Comparison of ENCODE assay signal across 8 cellular contexts in the genomic region with DNA sequence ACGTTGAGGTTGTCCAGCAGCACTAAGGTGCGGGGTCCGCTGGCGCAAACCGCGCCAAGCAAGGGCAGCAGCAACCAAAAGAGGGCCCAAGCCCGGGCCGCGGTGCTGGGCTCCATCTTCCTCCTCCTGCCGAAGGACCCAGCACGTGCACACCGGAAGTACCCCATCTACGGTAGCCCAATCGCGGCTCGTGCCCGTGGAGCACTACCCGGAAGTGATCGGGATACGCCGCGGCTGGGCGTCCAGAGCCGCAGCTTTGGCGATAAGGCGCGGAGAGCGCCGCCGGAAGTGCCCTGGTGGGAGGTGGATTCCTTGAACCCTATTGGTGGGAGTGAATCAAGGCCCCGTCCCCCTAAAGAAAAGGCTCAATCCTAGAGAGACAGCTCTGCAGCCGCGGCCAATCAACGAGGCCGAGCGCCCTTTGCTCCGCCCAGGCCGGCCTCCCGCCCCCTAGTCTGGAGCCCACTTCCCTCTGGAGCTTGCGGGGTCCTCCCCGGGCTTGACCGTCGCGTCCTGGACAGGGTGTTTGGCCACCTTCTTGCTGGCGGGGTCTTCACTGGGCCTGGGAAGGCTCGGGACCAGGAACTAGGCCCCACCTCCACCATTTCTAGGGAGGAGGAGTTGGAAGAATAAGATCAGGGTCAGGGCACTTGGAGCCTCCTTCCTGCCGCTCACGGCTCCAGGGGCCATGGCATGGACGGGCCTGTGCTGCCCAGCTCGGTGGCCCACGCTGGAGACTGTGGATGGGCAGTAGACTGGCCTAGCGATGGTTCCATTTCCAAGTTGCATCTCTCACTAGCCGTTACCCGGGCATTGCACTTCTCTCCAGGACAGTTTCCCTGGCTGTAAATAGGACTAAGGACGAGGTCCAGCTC. TPM values are rescaled to one million over a fixed set of nuclear protein-coding genes. Genes with fewer than 3 reads are reported as not detected.
DNase-seq lines count a peak whose midpoint lies in the region; ATAC-seq and TF ChIP-seq lines count a peak whose summit lies in the region.

Gene DDOST, minus strand, starts transcription at position 135 of the 875 bp plus-strand sequence. Its CDS starts 19 bp downstream, at position 116.

- H3K79me2 ChIP-seq in PC-3 (ENCODE audit: low read length): peaks cover 47% of the 10 kb centered on the region

- TF ChIP-seq CTCF in PC-3 (conservative IDR thresholded peaks at IDR 0.05; ENCODE audit: low read depth, low read length) (peak; percentile 39; the same call in 1 of the 2 replicates), epithelial cell of proximal tubule (conservative IDR thresholded peaks at IDR 0.05; ENCODE audit: low read depth, low read length) (peak; percentile 44)

- intact Hi-C loops in PC-3 (cut with micrococcal nuclease): loop anchor here (5.0 kb wide), 1 partner anchor 126 kb away; the partner anchor contains the start of gene HP1BP3

- no peaks in the 10 kb centered on the region for H4K20me1 ChIP-seq in PC-3 (ENCODE audit: low read length)

- peak within 1 kb of the TSS; percentile 97 for H3K4me3 ChIP-seq in PC-3 (ENCODE audit: low read length)
- H3K4me3 ChIP-seq in epithelial cell of proximal tubule (ENCODE audit: low read depth, low read length): peak within 1 kb of the TSS; percentile 99
- H3K4me3 ChIP-seq in mucosa of rectum (ENCODE audit: low read length in 2 of 2): peak within 1 kb of the TSS; percentile 68 to 94

- DNase-seq in DMS153 (lab: John Stamatoyannopoulos, UW): peak; percentile 100
- peak; percentile 99 for DNase-seq in PC-3
- DNase-seq in activated T-cell treated with anti-CD3 and anti-CD28 coated beads, Interleukin-2, amount 50 U/mL, for 1 hour: peak; percentile 91
- peak; percentile 82 for DNase-seq in epithelial cell of proximal tubule (ENCODE audit: low read depth)
- DNase-seq in stimulated activated CD8-positive, alpha-beta memory T cell treated with anti-CD3 and anti-CD28 coated beads, Interleukin-7, amount 100 ng/mL, for 1 hour (ENCODE audit: low read depth in 2 of 2): peak; percentile 82 to 84

- H3K9me2 ChIP-seq in PC-3 (replicated peaks; ENCODE audit: low read length): no peaks in the 10 kb centered on the region

- H3K36me3 ChIP-seq in PC-3 (ENCODE audit: low read depth, low read length) (peaks cover 20% of the 10 kb centered on the region; the same call in 1 of the 2 replicates), mucosa of rectum (ENCODE audit: control insufficient read depth in 2 of 2, insufficient read depth in 2 of 2, low read length in 2 of 2) (peaks cover 9 to 18% of the 10 kb centered on the region in 2 donors)

- BruUV-seq in PC-3 (replicated peaks; lab: Mats Ljungman, UMichigan): TSS peak; percentile 93

- TF ChIP-seq RAD21 in Ishikawa (IDR thresholded peaks at IDR 0.05; ENCODE audit: low read depth): no peak

- peak within 1 kb of the TSS; percentile 24; the same call in 1 of the 2 replicates for H3K27ac ChIP-seq in PC-3 (ENCODE audit: low read length)
- peak within 1 kb of the TSS; percentile 72 to 80 for H3K27ac ChIP-seq in mucosa of rectum (ENCODE audit: low read depth in 2 of 2, low read length in 2 of 2)

- H3K4me2 ChIP-seq in PC-3 (ENCODE audit: low read length): peak within 1 kb of the TSS; percentile 95

- H3K9me3 ChIP-seq in PC-3 (ENCODE audit: low read length) (no peaks in the 10 kb centered on the region), mucosa of rectum (ENCODE audit: control insufficient read depth in 2 of 2, low read length in 2 of 2) (no peaks in the 10 kb centered on the region)

- POLR2A ChIA-PET in PC-3 (lab: Charles Lee; ENCODE audit: unreplicated experiment): interaction anchor here (0.6 to 1.0 kb wide), 3 partner anchors 28 to 155 kb away, joined by 3 to 4 read pairs (median 4); partner anchors contain the start of gene CDA

- H3K9ac ChIP-seq in PC-3 (ENCODE audit: low read length) (peak within 1 kb of the TSS; percentile 96), mucosa of rectum (ENCODE audit: low read depth in 1 of 2, low read length in 2 of 2) (peak within 1 kb of the TSS; percentile 79 to 86)

- ATAC-seq in GM21529 (IDR thresholded peaks at IDR 0.05; ENCODE audit: unreplicated experiment) (peak; percentile 95), PC-3 (peak; percentile 96)

- CTCF ChIA-PET in PC-3 (lab: Charles Lee): interaction anchor here (0.6 to 0.9 kb wide), 2 partner anchors 18 to 73 kb away, joined by 3 to 11 read pairs; partner anchors contain the start of gene CDA

- H3K4me1 ChIP-seq in PC-3 (ENCODE audit: insufficient read depth, low read length) (peaks cover 8% of the 10 kb centered on the region; the same call in 1 of the 2 replicates), mucosa of rectum (ENCODE audit: control insufficient read depth in 2 of 2, insufficient read depth in 2 of 2, low read length in 2 of 2) (peaks cover 13 to 15% of the 10 kb centered on the region in 2 donors)

- H3K27me3 ChIP-seq in PC-3 (ENCODE audit: low read length) (no peaks in the 10 kb centered on the region), mucosa of rectum (ENCODE audit: control insufficient read depth in 2 of 2, insufficient read depth in 2 of 2, low read length in 2 of 2) (no peaks in the 10 kb centered on the region)

- no peaks in the 10 kb centered on the region for H3F3A ChIP-seq in PC-3 (ENCODE audit: low read length, unreplicated experiment)

- peak within 1 kb of the TSS; percentile 72 for H2AFZ ChIP-seq in PC-3 (ENCODE audit: low read length)

- no peak for TF ChIP-seq EP300 in Ishikawa (IDR thresholded peaks at IDR 0.05; ENCODE audit: borderline replicate concordance)

TF ChIP-seq in Ishikawa, 13 proteins besides CTCF, POLR2A, EP300 and RAD21:
- TF ChIP-seq TCF12 (IDR thresholded peaks at IDR 0.05; ENCODE audit: low read depth) (no peak; the same call in 1 of the 2 replicates), NFIC (IDR thresholded peaks at IDR 0.05) (no peak), TEAD4 (IDR thresholded peaks at IDR 0.05) (no peak), REST (IDR thresholded peaks at IDR 0.05; ENCODE audit: low read depth) (no peak), YY1 (IDR thresholded peaks at IDR 0.05; ENCODE audit: low read depth) (no peak; the same call in 1 of the 2 replicates), EGR1 (IDR thresholded peaks at IDR 0.05) (no peak), FOXM1 (IDR thresholded peaks at IDR 0.05; ENCODE audit: borderline replicate concordance, low read depth) (no peak), USF1 (IDR thresholded peaks at IDR 0.05) (no peak; the same call in 1 of the 2 replicates), TAF1 (IDR thresholded peaks at IDR 0.05; ENCODE audit: low read depth) (peak; percentile 47), CREB1 (IDR thresholded peaks at IDR 0.05; ENCODE audit: low read depth) (no peak), CEBPB (IDR thresholded peaks at IDR 0.05) (no peak), ZBTB7A (IDR thresholded peaks at IDR 0.05; ENCODE audit: low read depth) (0 out of 2 replicates have a peak, but pooled peaks have one; percentile 66)
- TF ChIP-seq, protein P1, sequence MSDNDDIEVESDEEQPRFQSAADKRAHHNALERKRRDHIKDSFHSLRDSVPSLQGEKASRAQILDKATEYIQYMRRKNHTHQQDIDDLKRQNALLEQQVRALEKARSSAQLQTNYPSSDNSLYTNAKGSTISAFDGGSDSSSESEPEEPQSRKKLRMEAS (IDR thresholded peaks at IDR 0.05): peak; percentile 54

RNA-seq across cellular contexts. Expression of gene DDOST, which starts in this region (rescaled TPM):
- 334 and 357 TPM in 2 replicates for total RNA-seq in PC-3 (2014; rRNA removed)
- total RNA-seq in epithelial cell of proximal tubule: 191 and 331 TPM in 2 replicates

Comparison
In these comparisons a context has a peak if more than half of its experiments do, and no peak if none do; other contexts are left out.
1. Peak in every context shown above with its lines: DNase-seq, ATAC-seq, H3K4me3 ChIP-seq and H3K27ac ChIP-seq.